Comparison of ENCODE assay signal across 8 cellular contexts in the genomic region with DNA sequence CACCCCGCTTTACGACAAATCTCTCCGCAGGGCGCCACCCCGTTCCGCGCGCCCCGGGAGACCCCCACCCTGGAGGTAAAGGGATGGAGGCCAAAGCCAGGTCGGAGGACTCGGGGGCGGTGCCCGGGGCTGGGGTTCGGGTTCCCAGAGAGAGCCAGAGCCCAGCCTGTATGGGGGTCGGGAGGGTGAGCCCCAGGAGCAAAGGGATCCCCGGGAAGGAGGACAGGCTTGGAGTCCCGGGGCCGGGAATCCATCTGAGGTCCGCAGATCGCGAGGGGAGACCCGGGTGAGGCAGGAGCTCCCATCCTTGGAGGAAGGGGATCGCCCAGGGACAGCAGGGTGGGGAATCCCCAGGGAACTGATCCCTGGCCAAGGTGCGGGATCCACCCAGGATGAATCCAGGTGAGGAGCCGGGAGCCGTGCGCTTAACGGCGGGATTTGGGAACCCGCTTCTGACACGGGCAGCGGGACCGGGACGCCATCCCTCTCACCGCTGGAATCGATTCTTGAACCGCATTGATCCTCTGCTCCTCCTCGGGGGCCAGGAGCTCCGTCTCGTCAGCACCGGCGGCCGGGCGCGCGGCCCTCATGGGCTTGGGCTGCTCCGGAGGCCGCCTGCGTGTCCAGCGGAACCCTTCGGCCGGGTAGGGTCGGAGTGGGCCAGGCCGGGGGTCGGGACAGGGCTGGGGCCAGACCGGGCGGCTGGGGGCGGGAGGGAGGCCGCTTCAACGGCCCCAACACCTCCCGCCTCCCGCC. TPM values are rescaled to one million over a fixed set of nuclear protein-coding genes. Genes with fewer than 3 reads are reported as not detected.
DNase-seq lines count a peak whose midpoint lies in the region; ATAC-seq and TF ChIP-seq lines count a peak whose summit lies in the region.

MMD (minus strand) TSS at position 657 of the 756 bp plus-strand sequence; CDS start at position 517, 140 bp downstream.

- H3K4me3 ChIP-seq in Peyer's patch (peak within 1 kb of the TSS; percentile 64 to 92 (median 88)), liver (ENCODE audit: low read depth in 1 of 3, low read length in 3 of 3) (peak within 1 kb of the TSS; percentile 78 to 95 (median 79))

- no peak within 1 kb of the TSS for H3K27ac Mint-ChIP-seq in chondrocyte (ENCODE audit: unreplicated experiment)
- H3K27ac Mint-ChIP-seq in stimulated activated naive CD8-positive, alpha-beta T cell treated with anti-CD3 and anti-CD28 coated beads, Interleukin-15, amount 100 ng/mL, for 72 hours: peak within 1 kb of the TSS; percentile 97 to 98

- H3K4me1 ChIP-seq in Peyer's patch: peaks cover 0 to 8% (median 2%) of the 10 kb centered on the region in 4 donors
- H3K4me1 ChIP-seq in liver (ENCODE audit: control insufficient read depth in 4 of 4, insufficient read depth in 4 of 4, low read length in 3 of 4): peaks cover 3 to 19% (median 10%) of the 10 kb centered on the region in 4 donors

- peak within 1 kb of the TSS; percentile 82 for H3K4me3 Mint-ChIP-seq in chondrocyte (ENCODE audit: unreplicated experiment)
- peak within 1 kb of the TSS; percentile 94 to 97 for H3K4me3 Mint-ChIP-seq in stimulated activated naive CD8-positive, alpha-beta T cell treated with anti-CD3 and anti-CD28 coated beads, Interleukin-15, amount 100 ng/mL, for 72 hours

- H3K36me3 ChIP-seq in Peyer's patch: no peaks in the 10 kb centered on the region
- no peaks in the 10 kb centered on the region for H3K36me3 ChIP-seq in liver (ENCODE audit: control insufficient read depth in 4 of 4, insufficient read depth in 3 of 4, low read depth in 1 of 4, low read length in 3 of 4)

- ATAC-seq in GM18858 (IDR thresholded peaks at IDR 0.05; ENCODE audit: unreplicated experiment) (peak; percentile 12), HG03045 (IDR thresholded peaks at IDR 0.05; ENCODE audit: unreplicated experiment) (peak; percentile 34)
- ATAC-seq in stimulated activated naive CD8-positive, alpha-beta T cell treated with anti-CD3 and anti-CD28 coated beads, Interleukin-15, amount 100 ng/mL, for 72 hours: peak; percentile 53

- H3K27me3 ChIP-seq in Peyer's patch (no peaks in the 10 kb centered on the region), liver (ENCODE audit: control insufficient read depth in 4 of 4, insufficient read depth in 4 of 4, low read length in 3 of 4) (no peaks in the 10 kb centered on the region)

- H3K27ac ChIP-seq in Peyer's patch (peak within 1 kb of the TSS; percentile 90 to 92 (median 92)), liver (ENCODE audit: low read depth in 1 of 2, low read length in 2 of 2) (peak within 1 kb of the TSS; percentile 87 to 88)

- H3K27me3 Mint-ChIP-seq in chondrocyte (ENCODE audit: low read depth): peaks cover 23% of the 10 kb centered on the region
- H3K27me3 Mint-ChIP-seq in stimulated activated naive CD8-positive, alpha-beta T cell treated with anti-CD3 and anti-CD28 coated beads, Interleukin-15, amount 100 ng/mL, for 72 hours: peaks cover 36% of the 10 kb centered on the region

- WGBS in liver: under 1% methylated on average over 62 of the region's 62 CpGs

- TF ChIP-seq CTCF in Peyer's patch (IDR thresholded peaks at IDR 0.05) (no peak), chondrocyte (IDR thresholded peaks at IDR 0.05) (no peak), liver (IDR thresholded peaks at IDR 0.05; ENCODE audit: low read depth, low read length, missing input control) (no peak)

- DNase-seq in AG08395 (ENCODE audit: low spot score): peak; percentile 10
- DNase-seq in Peyer's patch: peak in 2 of 3 donors; percentile 75 to 76
- DNase-seq in chondrocyte (ENCODE audit: low spot score): peak; percentile 84
- peak; percentile 23 to 54 for DNase-seq in stimulated activated naive CD8-positive, alpha-beta T cell treated with anti-CD3 and anti-CD28 coated beads, Interleukin-15, amount 100 ng/mL, for 72 hours
- no peak for DNase-seq in KG1 (lab: John Stamatoyannopoulos, UW)

- no peak for TF ChIP-seq RAD21 in liver (IDR thresholded peaks at IDR 0.05)

- peaks cover 11% of the 10 kb centered on the region for H3K4me1 Mint-ChIP-seq in chondrocyte (ENCODE audit: low read depth)
- peaks cover 43% of the 10 kb centered on the region for H3K4me1 Mint-ChIP-seq in stimulated activated naive CD8-positive, alpha-beta T cell treated with anti-CD3 and anti-CD28 coated beads, Interleukin-15, amount 100 ng/mL, for 72 hours

- H3K36me3 Mint-ChIP-seq in chondrocyte (ENCODE audit: low read depth): peaks cover 2% of the 10 kb centered on the region

- peak in 1 of 2 donors; percentile 50 for TF ChIP-seq POLR2A in Peyer's patch (IDR thresholded peaks at IDR 0.05)

- H3K9me3 ChIP-seq in Peyer's patch (no peaks in the 10 kb centered on the region), liver (ENCODE audit: control insufficient read depth in 4 of 4, low read length in 3 of 4) (no peaks in the 10 kb centered on the region)

- peaks cover 3% of the 10 kb centered on the region for H3K9me3 Mint-ChIP-seq in chondrocyte (ENCODE audit: low read depth)
- H3K9me3 Mint-ChIP-seq in stimulated activated naive CD8-positive, alpha-beta T cell treated with anti-CD3 and anti-CD28 coated beads, Interleukin-15, amount 100 ng/mL, for 72 hours: no peaks in the 10 kb centered on the region

- H3K9ac ChIP-seq in liver (ENCODE audit: low read depth in 1 of 2, low read length in 2 of 2): peak within 1 kb of the TSS; percentile 56 to 80

TF ChIP-seq in liver, 16 proteins besides CTCF, POLR2A, EP300 and RAD21:
- TF ChIP-seq HNF4G (IDR thresholded peaks at IDR 0.05) (no peak), REST (IDR thresholded peaks at IDR 0.05) (no peak), NR2F2 (IDR thresholded peaks at IDR 0.05) (no peak), RXRA (IDR thresholded peaks at IDR 0.05) (peak in 1 of 2 donors; percentile 15), EGR1 (IDR thresholded peaks at IDR 0.05; ENCODE audit: low read depth in 2 of 2) (no peak), TAF1 (conservative IDR thresholded peaks at IDR 0.05) (no peak), FOXA1 (IDR thresholded peaks at IDR 0.05) (no peak)

RNA-seq across cellular contexts. Expression of gene MMD, which starts in this region (rescaled TPM):
- total RNA-seq in Peyer's patch (10 to 100 TPM in 2 of 4 donors, 1 to 10 TPM in 2; 4.5 to 29.7 (median 14.3) TPM), chondrocyte (7.6 to 9.4 TPM (median 8.2 TPM) in 3 replicates), liver (10 to 100 TPM; 12.9 to 18.7 TPM)
- 1 to 10 TPM; 4.9 to 9.9 TPM for polyA plus RNA-seq in liver
